Comparison of ENCODE assay signal across 1 cellular context in genomic region chr3:3165241-3165640, GRCh38.
TF ChIP-seq lines count a peak whose summit lies in the region.

No MANE protein-coding gene starts in this region.

TF ChIP-seq in GM23338, 12 proteins besides CTCF, POLR2A, EP300 and RAD21:
- TF ChIP-seq ZNF114 (CRISPR knock-in tag; IDR thresholded peaks at IDR 0.05) (no peak), ETS1 (IDR thresholded peaks at IDR 0.05) (no peak), REST (IDR thresholded peaks at IDR 0.05; ENCODE audit: unreplicated experiment) (no peak), ZNF331 (CRISPR knock-in tag; IDR thresholded peaks at IDR 0.05; ENCODE audit: low read depth) (no peak)
TF ChIP-seq in GM23338: peak in this region for 0.
